ENCODE assay signal across 8 cellular contexts in the genomic region with DNA sequence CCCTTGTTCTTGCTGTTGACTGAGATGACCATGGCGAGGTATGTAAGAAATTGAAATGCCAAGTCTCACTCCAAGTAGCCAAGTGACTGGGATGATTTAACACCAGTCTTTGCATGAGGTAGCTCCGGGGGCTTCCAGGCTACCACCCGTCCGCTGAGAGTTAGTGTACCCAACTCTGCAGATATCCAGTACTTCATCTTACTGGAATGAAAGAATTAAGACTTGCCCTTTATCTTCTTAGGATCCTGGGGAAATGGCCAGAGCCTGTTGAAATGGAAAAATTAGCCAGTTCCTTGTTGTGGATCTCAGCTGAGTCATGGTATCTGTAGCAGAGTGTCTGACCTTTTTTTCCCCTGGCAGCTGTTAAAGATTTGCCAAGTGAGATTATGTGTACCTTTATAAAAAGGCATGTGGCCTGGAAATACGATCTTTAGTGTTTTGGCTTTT.
DNase-seq lines count a peak whose midpoint lies in the region; ATAC-seq, FAIRE-seq and TF ChIP-seq lines count a peak whose summit lies in the region.

No MANE protein-coding gene starts in this region.

- no peak overlapping the region for H3K4me3 ChIP-seq in endothelial cell of umbilical vein (replicated peaks in 1 of 3; ENCODE audit: insufficient read depth in 1 of 3, low read depth in 1 of 3, low read length in 3 of 3)
- no peak overlapping the region for H3K4me3 ChIP-seq in lower leg skin (ENCODE audit: low read depth, poor library complexity, severe bottlenecking)

- peak overlapping the region; percentile 30 for H3K27ac Mint-ChIP-seq in mesothelial cell of epicardium

- H3K4me1 ChIP-seq in endothelial cell of umbilical vein (ENCODE audit: control insufficient read depth, extremely low read depth, insufficient read depth, low read length), result peaks cover 10% of the 10 kb centered on the region

- dilution Hi-C loops in endothelial cell of umbilical vein (cut with MboI; ENCODE audit: extremely low pct_ligation_motif_present, low sequenced_read_pairs), result no loop called here

- CTCF ChIA-PET in endothelial cell of umbilical vein (lab: Charles Lee), result interaction anchor here (1.2 to 1.7 kb wide), 2 partner anchors 21 to 26 kb away, joined by 4 to 5 read pairs; no protein-coding TSS in a partner anchor

- no peaks in the 10 kb centered on the region for H3K27me3 ChIP-seq in endothelial cell of umbilical vein (ENCODE audit: control insufficient read depth in 2 of 2, insufficient read depth in 2 of 2, low read length in 2 of 2)

- H3K4me2 ChIP-seq in endothelial cell of umbilical vein (ENCODE audit: insufficient read depth, low read length), result peak overlapping the region; percentile 1

- FAIRE-seq in endothelial cell of umbilical vein (lab: Jason Lieb, UNC), result peak; percentile 73
- no peak for FAIRE-seq in GM12892 (lab: Jason Lieb, UNC)

- H3K9ac ChIP-seq in endothelial cell of umbilical vein (replicated peaks; ENCODE audit: extremely low read depth, insufficient read depth, low read length), result no peak overlapping the region

- peaks cover 20% of the 10 kb centered on the region for H3K4me1 Mint-ChIP-seq in mesothelial cell of epicardium

- ATAC-seq in HG02798 (IDR thresholded peaks at IDR 0.05; ENCODE audit: poor library complexity, unreplicated experiment) (no peak), GM18505 (IDR thresholded peaks at IDR 0.05; ENCODE audit: unreplicated experiment) (no peak)

- no TSS peak for BruUV-seq in endothelial cell of umbilical vein (replicated peaks; lab: Mats Ljungman, UMichigan)

- H3K9me3 ChIP-seq in endothelial cell of umbilical vein (replicated peaks; ENCODE audit: control insufficient read depth, insufficient read depth, low read length), result no peaks in the 10 kb centered on the region

- no peak overlapping the region for H2AFZ ChIP-seq in endothelial cell of umbilical vein (ENCODE audit: low read depth, low read length)

- TF ChIP-seq POLR2A in endothelial cell of umbilical vein (IDR thresholded peaks at IDR 0.05; ENCODE audit: low read depth, low read length) (no peak), lower leg skin (IDR thresholded peaks at IDR 0.05) (no peak), GM18505 (IDR thresholded peaks at IDR 0.05; ENCODE audit: borderline replicate concordance, extremely low read depth, insufficient read depth, insufficient read length) (no peak), GM12892 (IDR thresholded peaks at IDR 0.05; ENCODE audit: low read depth, low read length) (no peak)

- no peak for TF ChIP-seq CTCF in endothelial cell of umbilical vein (IDR thresholded peaks at IDR 0.05; ENCODE audit: extremely low read depth in 1 of 2, insufficient read depth in 1 of 2, low read depth in 1 of 2, low read length in 2 of 2)
- no peak for TF ChIP-seq CTCF in mesothelial cell of epicardium (IDR thresholded peaks at IDR 0.05; ENCODE audit: unreplicated experiment)
- no peak for TF ChIP-seq CTCF in lower leg skin (IDR thresholded peaks at IDR 0.05)

- no peaks in the 10 kb centered on the region for H3K9me3 Mint-ChIP-seq in mesothelial cell of epicardium

- intact Hi-C loops in endothelial cell of umbilical vein (cut with micrococcal nuclease), result no loop called here
- intact Hi-C loops in lower leg skin (cut with DNase I; ENCODE audit: low total_unique reads), result no loop called here

- H3K36me3 Mint-ChIP-seq in mesothelial cell of epicardium, result no peaks in the 10 kb centered on the region

- no peak overlapping the region for H3K4me3 Mint-ChIP-seq in mesothelial cell of epicardium

- no peaks in the 10 kb centered on the region for H3K9me1 ChIP-seq in endothelial cell of umbilical vein (replicated peaks; ENCODE audit: control insufficient read depth, extremely low read depth, insufficient read depth, low read length)

- no peaks in the 10 kb centered on the region for H3K36me3 ChIP-seq in endothelial cell of umbilical vein (ENCODE audit: control insufficient read depth in 2 of 2, extremely low read depth in 1 of 2, insufficient read depth in 2 of 2, low read length in 2 of 2)

- H3K27me3 Mint-ChIP-seq in mesothelial cell of epicardium (ENCODE audit: low read depth), result no peaks in the 10 kb centered on the region

- no peak overlapping the region for H3K27ac ChIP-seq in endothelial cell of umbilical vein (ENCODE audit: insufficient read depth, low read depth, low read length)

- H4K20me1 ChIP-seq in endothelial cell of umbilical vein (replicated peaks; ENCODE audit: control insufficient read depth, extremely low read depth, insufficient read depth, low read length), result no peaks in the 10 kb centered on the region

- whole genome bisulfite sequencing in lower leg skin, 2 donors, result 48 to 57% methylated on average over 5 of the region's 5 CpGs

- POLR2A ChIA-PET in endothelial cell of umbilical vein (lab: Charles Lee), result no interaction called here

- H3K79me2 ChIP-seq in endothelial cell of umbilical vein (ENCODE audit: control insufficient read depth, insufficient read depth, low read length), result no peaks in the 10 kb centered on the region

- DNase-seq in AG08395 (ENCODE audit: low spot score) (peak; percentile 78), LoVo (ENCODE audit: low spot score) (peak; percentile 63), endothelial cell of umbilical vein (ENCODE audit: low read depth, low spot score) (peak; percentile 81), mesothelial cell of epicardium (ENCODE audit: low spot score in 2 of 2, unreplicated experiment in 2 of 2) (no peak), lower leg skin (ENCODE audit: low spot score in 2 of 2) (no peak), GM12892 (ENCODE audit: insufficient read length) (no peak)

TF ChIP-seq in endothelial cell of umbilical vein, 7 proteins besides CTCF, POLR2A, EP300 and RAD21:
- peak; percentile 39 for TF ChIP-seq FOS (IDR thresholded peaks at IDR 0.05; ENCODE audit: borderline replicate concordance, insufficient read depth, low read length)
- TF ChIP-seq EZH2 (IDR thresholded peaks at IDR 0.05; ENCODE audit: borderline replicate concordance, low read depth, low read length, severe bottlenecking), result no peak

Comparison
In these comparisons a context has a peak if more than half of its experiments do, and no peak if none do; other contexts are left out.
1. DNase-seq: peak in AG08395 (single experiment), LoVo (single experiment) and endothelial cell of umbilical vein (single experiment); none in mesothelial cell of epicardium (0 of 2), lower leg skin (0 of 2) and GM12892 (single experiment).